In genomic region chr3:131694351-131694750, GRCh38 we compare ENCODE assay signal across 30 cellular contexts.
"Had no signal": no experiment of that assay in that cellular context is flagged by ENCODE, and none has a peak within 500 bp of the region (broad histone marks: within the 10 kb centered on the region; RNA-seq: fewer than 3 reads in every experiment).

No MANE protein-coding gene starts in this region.

- H3K4me3 ChIP-seq: adrenal gland, coronary artery, dorsolateral prefrontal cortex, gastrocnemius medialis, heart right ventricle, hepatocyte had no signal

- H3K36me3 ChIP-seq: adrenal gland, brain microvascular endothelial cell, gastrocnemius medialis, heart right ventricle had no signal

- H3K9me3 Mint-ChIP-seq: activated CD4-positive, alpha-beta memory T cell treated with anti-CD3 and anti-CD28 coated beads for 36 hours; activated CD4-positive, alpha-beta T cell treated with anti-CD3 and anti-CD28 coated beads, Interleukin-2, amount 10 ng/mL, durations not matched to agents 24 days and 14 days; activated naive CD4-positive, alpha-beta T cell treated with anti-CD3 and anti-CD28 coated beads for 36 hours; activated naive CD4-positive, alpha-beta T cell treated with anti-CD3 and anti-CD28 coated beads, Interleukin-2, amount 50 U/mL, for 24 hours; activated naive CD8-positive, alpha-beta T cell treated with anti-CD3 and anti-CD28 coated beads for 36 hours; activated naive CD8-positive, alpha-beta T cell treated with anti-CD3 and anti-CD28 coated beads, Interleukin-2, amount 50 U/mL, for 24 hours; activated T-helper 1 cell treated with anti-CD3 and anti-CD28 coated beads, Interleukin-12 subunit alpha, Interleukin-12 subunit beta, Interleukin-2, Interleukin-4 antibody, amounts not matched to agents 30 ng/mL and 10 ng/mL and 1 ng/mL, durations not matched to agents 14 hours and 24 hours and 36 hours; activated T-helper 2 cell treated with anti-CD3 and anti-CD28 coated beads, Interferon-gamma antibody, Interleukin-2, Interleukin-4, amounts not matched to agents 10 μg/mL and 5 μg/mL and 100 μg/mL, durations not matched to agents 14 hours and 24 hours and 36 hours; central memory CD8-positive, alpha-beta T cell; dendritic cell treated with granulocyte-macrophage colony-stimulating factor and Interleukin-4, amounts not matched to agents 40 ng/mL and 50 ng/mL, for 4 days; endodermal cell had no signal

- DNase-seq: activated CD4-positive, alpha-beta memory T cell treated with anti-CD3 and anti-CD28 coated beads for 36 hours; activated CD4-positive, alpha-beta T cell treated with anti-CD3 and anti-CD28 coated beads for 36 hours; activated CD4-positive, alpha-beta T cell treated with anti-CD3 and anti-CD28 coated beads, Interleukin-2, amount 10 ng/mL, durations not matched to agents 24 days and 14 days; activated CD4-positive, CD25-positive, alpha-beta regulatory T cell; activated CD4-positive, CD25-positive, alpha-beta regulatory T cell treated with anti-CD3 and anti-CD28 coated beads, Interleukin-2, amount 50 U/mL, for 72 hours; activated CD8-positive, alpha-beta memory T cell treated with anti-CD3 and anti-CD28 coated beads, Interleukin-2, amount 10 ng/mL, durations not matched to agents 7 days and 5 days; activated CD8-positive, alpha-beta memory T cell treated with anti-CD3 and anti-CD28 coated beads, Interleukin-2, amount 50 U/mL, for 4 hours; activated CD8-positive, alpha-beta T cell treated with anti-CD3 and anti-CD28 coated beads, Interleukin-2, amount 10 ng/mL, durations not matched to agents 7 days and 5 days; activated effector memory CD4-positive, alpha-beta T cell treated with anti-CD3 and anti-CD28 coated beads, Interleukin-2, amount 50 U/mL, for 16 hours; activated naive CD4-positive, alpha-beta T cell treated with anti-CD3 and anti-CD28 coated beads for 36 hours; activated naive CD8-positive, alpha-beta T cell treated with anti-CD3 and anti-CD28 coated beads for 36 hours; activated naive CD8-positive, alpha-beta T cell treated with anti-CD3 and anti-CD28 coated beads, Interleukin-2, amount 50 U/mL, for 24 hours; activated T-cell treated with anti-CD3 and anti-CD28 coated beads, Interleukin-2, amount 50 U/mL, for 1 hour; activated T-cell treated with anti-CD3 and anti-CD28 coated beads, Interleukin-2, amount 50 U/mL, for 48 hours; adrenal gland; brain microvascular endothelial cell; dorsolateral prefrontal cortex; effector memory CD4-positive, alpha-beta T cell; endodermal cell; foreskin keratinocyte; gastrocnemius medialis; heart right ventricle; T-helper 2 cell had no signal

- H3K36me3 Mint-ChIP-seq: activated CD4-positive, alpha-beta memory T cell treated with anti-CD3 and anti-CD28 coated beads for 36 hours; activated CD8-positive, alpha-beta memory T cell treated with anti-CD3 and anti-CD28 coated beads, Interleukin-2, amount 10 ng/mL, durations not matched to agents 7 days and 5 days; activated naive CD4-positive, alpha-beta T cell treated with anti-CD3 and anti-CD28 coated beads, Interleukin-2, amount 50 U/mL, for 24 hours; activated naive CD8-positive, alpha-beta T cell treated with anti-CD3 and anti-CD28 coated beads for 36 hours had no signal

- H3K27ac Mint-ChIP-seq: activated CD4-positive, alpha-beta memory T cell treated with anti-CD3 and anti-CD28 coated beads for 36 hours; activated CD4-positive, alpha-beta T cell treated with anti-CD3 and anti-CD28 coated beads for 36 hours; activated CD4-positive, alpha-beta T cell treated with anti-CD3 and anti-CD28 coated beads, Interleukin-2, amount 10 ng/mL, durations not matched to agents 24 days and 14 days; activated CD8-positive, alpha-beta memory T cell treated with anti-CD3 and anti-CD28 coated beads, Interleukin-2, amount 10 ng/mL, durations not matched to agents 7 days and 5 days; activated CD8-positive, alpha-beta T cell treated with anti-CD3 and anti-CD28 coated beads, Interleukin-2, amount 10 ng/mL, durations not matched to agents 7 days and 5 days; activated naive CD4-positive, alpha-beta T cell treated with anti-CD3 and anti-CD28 coated beads for 36 hours; activated naive CD4-positive, alpha-beta T cell treated with anti-CD3 and anti-CD28 coated beads, Interleukin-2, amount 50 U/mL, for 24 hours; activated naive CD8-positive, alpha-beta T cell treated with anti-CD3 and anti-CD28 coated beads for 36 hours; activated naive CD8-positive, alpha-beta T cell treated with anti-CD3 and anti-CD28 coated beads, Interleukin-2, amount 50 U/mL, for 24 hours; activated T-helper 1 cell treated with anti-CD3 and anti-CD28 coated beads, Interleukin-12 subunit alpha, Interleukin-12 subunit beta, Interleukin-2, Interleukin-4 antibody, amounts not matched to agents 30 ng/mL and 10 ng/mL and 1 ng/mL, durations not matched to agents 14 hours and 24 hours and 36 hours; activated T-helper 2 cell treated with anti-CD3 and anti-CD28 coated beads, Interferon-gamma antibody, Interleukin-2, Interleukin-4, amounts not matched to agents 10 μg/mL and 5 μg/mL and 100 μg/mL, durations not matched to agents 14 hours and 24 hours and 36 hours; dendritic cell treated with granulocyte-macrophage colony-stimulating factor and Interleukin-4, amounts not matched to agents 40 ng/mL and 50 ng/mL, for 4 days; endodermal cell had no signal

- H3K27me3 ChIP-seq: brain microvascular endothelial cell, gastrocnemius medialis, heart right ventricle, hepatocyte had no signal

- H2AFZ ChIP-seq: hepatocyte had no signal

- H3K4me1 ChIP-seq: adrenal gland, foreskin keratinocyte, gastrocnemius medialis, heart right ventricle had no signal

- H3K4me2 ChIP-seq: hepatocyte had no signal

- H3K79me2 ChIP-seq: hepatocyte had no signal

- H3K9me3 ChIP-seq: adrenal gland, gastrocnemius medialis, heart right ventricle had no signal

- H3K27me3 Mint-ChIP-seq: activated CD4-positive, alpha-beta T cell treated with anti-CD3 and anti-CD28 coated beads, Interleukin-2, amount 10 ng/mL, durations not matched to agents 24 days and 14 days; central memory CD8-positive, alpha-beta T cell had no signal

- H3K4me1 Mint-ChIP-seq: activated CD4-positive, alpha-beta T cell treated with anti-CD3 and anti-CD28 coated beads for 36 hours; activated CD4-positive, alpha-beta T cell treated with anti-CD3 and anti-CD28 coated beads, Interleukin-2, amount 10 ng/mL, durations not matched to agents 24 days and 14 days; activated CD8-positive, alpha-beta memory T cell treated with anti-CD3 and anti-CD28 coated beads, Interleukin-2, amount 10 ng/mL, durations not matched to agents 7 days and 5 days; activated naive CD4-positive, alpha-beta T cell treated with anti-CD3 and anti-CD28 coated beads, Interleukin-2, amount 50 U/mL, for 24 hours; activated naive CD8-positive, alpha-beta T cell treated with anti-CD3 and anti-CD28 coated beads for 36 hours; activated naive CD8-positive, alpha-beta T cell treated with anti-CD3 and anti-CD28 coated beads, Interleukin-2, amount 50 U/mL, for 24 hours; central memory CD8-positive, alpha-beta T cell; endodermal cell had no signal

- H3K4me3 Mint-ChIP-seq: activated CD4-positive, alpha-beta memory T cell treated with anti-CD3 and anti-CD28 coated beads for 36 hours; activated CD4-positive, alpha-beta T cell treated with anti-CD3 and anti-CD28 coated beads for 36 hours; activated CD4-positive, alpha-beta T cell treated with anti-CD3 and anti-CD28 coated beads, Interleukin-2, amount 10 ng/mL, durations not matched to agents 24 days and 14 days; activated CD8-positive, alpha-beta memory T cell treated with anti-CD3 and anti-CD28 coated beads, Interleukin-2, amount 10 ng/mL, durations not matched to agents 7 days and 5 days; activated CD8-positive, alpha-beta T cell treated with anti-CD3 and anti-CD28 coated beads, Interleukin-2, amount 10 ng/mL, durations not matched to agents 7 days and 5 days; activated naive CD4-positive, alpha-beta T cell treated with anti-CD3 and anti-CD28 coated beads for 36 hours; activated naive CD4-positive, alpha-beta T cell treated with anti-CD3 and anti-CD28 coated beads, Interleukin-2, amount 50 U/mL, for 24 hours; activated naive CD8-positive, alpha-beta T cell treated with anti-CD3 and anti-CD28 coated beads for 36 hours; activated naive CD8-positive, alpha-beta T cell treated with anti-CD3 and anti-CD28 coated beads, Interleukin-2, amount 50 U/mL, for 24 hours; activated T-helper 1 cell treated with anti-CD3 and anti-CD28 coated beads, Interleukin-12 subunit alpha, Interleukin-12 subunit beta, Interleukin-2, Interleukin-4 antibody, amounts not matched to agents 30 ng/mL and 10 ng/mL and 1 ng/mL, durations not matched to agents 14 hours and 24 hours and 36 hours; central memory CD8-positive, alpha-beta T cell; dendritic cell treated with granulocyte-macrophage colony-stimulating factor and Interleukin-4, amounts not matched to agents 40 ng/mL and 50 ng/mL, for 4 days; endodermal cell had no signal

- H3K27ac ChIP-seq: adrenal gland, brain microvascular endothelial cell, coronary artery, dorsolateral prefrontal cortex, foreskin keratinocyte, gastrocnemius medialis, heart right ventricle, hepatocyte had no signal
